Comparison of ENCODE assay signal across 1 cellular context in the genomic region with DNA sequence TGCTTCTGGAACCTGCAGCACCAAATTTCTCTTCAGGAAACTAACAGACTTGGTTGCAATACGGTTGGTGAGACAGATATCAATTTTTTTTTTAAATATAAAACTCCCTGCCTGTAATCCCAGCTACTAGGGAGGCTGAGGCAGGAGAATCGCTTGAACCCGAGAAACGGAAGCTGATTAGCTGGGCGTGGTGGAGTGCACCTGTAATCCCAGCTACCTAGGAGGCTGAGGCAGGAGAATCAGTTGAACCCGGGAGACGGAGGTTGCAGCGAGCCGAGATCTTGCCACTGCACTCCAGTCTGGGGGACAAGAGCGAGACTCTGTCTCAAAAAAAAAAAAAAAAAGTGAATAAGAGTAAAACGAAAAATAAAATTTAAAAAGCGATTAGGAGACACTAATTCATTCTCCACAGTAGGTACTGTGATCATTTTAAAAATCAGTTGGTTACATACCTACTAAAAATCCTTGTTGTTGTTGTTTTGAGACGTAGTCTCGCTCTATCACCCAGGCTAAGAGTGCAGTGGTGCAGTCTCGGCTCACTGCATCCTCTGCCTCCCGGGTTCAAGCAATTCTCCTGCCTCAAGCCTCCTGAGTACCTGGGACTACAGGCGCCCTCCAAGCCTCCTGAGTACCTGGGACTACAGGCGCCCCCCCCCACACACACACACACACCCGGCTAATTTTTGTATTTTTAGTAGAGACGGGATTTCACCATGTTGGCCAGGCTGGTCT.
A peak's percentile ranks its signal among the peaks of the same experiment; 100 is the strongest.
TF ChIP-seq lines count a peak whose summit lies in the region.

No MANE protein-coding gene starts in this region.

TF ChIP-seq in K562, 482 proteins besides CTCF, POLR2A, EP300 and RAD21:
- TF ChIP-seq, protein P1, sequence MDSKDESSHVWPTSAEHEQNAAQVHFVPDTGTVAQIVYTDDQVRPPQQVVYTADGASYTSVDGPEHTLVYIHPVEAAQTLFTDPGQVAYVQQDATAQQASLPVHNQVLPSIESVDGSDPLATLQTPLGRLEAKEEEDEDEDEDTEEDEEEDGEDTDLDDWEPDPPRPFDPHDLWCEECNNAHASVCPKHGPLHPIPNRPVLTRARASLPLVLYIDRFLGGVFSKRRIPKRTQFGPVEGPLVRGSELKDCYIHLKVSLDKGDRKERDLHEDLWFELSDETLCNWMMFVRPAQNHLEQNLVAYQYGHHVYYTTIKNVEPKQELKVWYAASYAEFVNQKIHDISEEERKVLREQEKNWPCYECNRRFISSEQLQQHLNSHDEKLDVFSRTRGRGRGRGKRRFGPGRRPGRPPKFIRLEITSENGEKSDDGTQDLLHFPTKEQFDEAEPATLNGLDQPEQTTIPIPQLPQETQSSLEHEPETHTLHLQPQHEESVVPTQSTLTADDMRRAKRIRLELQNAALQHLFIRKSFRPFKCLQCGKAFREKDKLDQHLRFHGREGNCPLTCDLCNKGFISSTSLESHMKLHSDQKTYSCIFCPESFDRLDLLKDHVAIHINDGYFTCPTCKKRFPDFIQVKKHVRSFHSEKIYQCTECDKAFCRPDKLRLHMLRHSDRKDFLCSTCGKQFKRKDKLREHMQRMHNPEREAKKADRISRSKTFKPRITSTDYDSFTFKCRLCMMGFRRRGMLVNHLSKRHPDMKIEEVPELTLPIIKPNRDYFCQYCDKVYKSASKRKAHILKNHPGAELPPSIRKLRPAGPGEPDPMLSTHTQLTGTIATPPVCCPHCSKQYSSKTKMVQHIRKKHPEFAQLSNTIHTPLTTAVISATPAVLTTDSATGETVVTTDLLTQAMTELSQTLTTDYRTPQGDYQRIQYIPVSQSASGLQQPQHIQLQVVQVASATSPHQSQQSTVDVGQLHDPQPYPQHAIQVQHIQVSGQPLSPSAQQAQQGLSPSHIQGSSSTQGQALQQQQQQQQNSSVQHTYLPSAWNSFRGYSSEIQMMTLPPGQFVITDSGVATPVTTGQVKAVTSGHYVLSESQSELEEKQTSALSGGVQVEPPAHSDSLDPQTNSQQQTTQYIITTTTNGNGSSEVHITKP (IDR thresholded peaks at IDR 0.05; ENCODE audit: partially characterized antibody): peak; percentile 91
- no peak for TF ChIP-seq BDP1 (IDR thresholded peaks at IDR 0.05; ENCODE audit: insufficient read depth, insufficient read length)
- TF ChIP-seq ZNF740 (CRISPR knock-in tag; IDR thresholded peaks at IDR 0.05): 0 out of 2 replicates have a peak, but pooled peaks have one; percentile 21
- TF ChIP-seq ZNF740 (tag; IDR thresholded peaks at IDR 0.05): no peak
- no peak for TF ChIP-seq NR2F6 (CRISPR knock-in tag; IDR thresholded peaks at IDR 0.05)
- peak; percentile 24; the same call in 1 of the 2 replicates for TF ChIP-seq ZNF175 (CRISPR knock-in tag; IDR thresholded peaks at IDR 0.05; ENCODE audit: low read depth)
- TF ChIP-seq ADNP (tag; IDR thresholded peaks at IDR 0.05): 0 out of 2 replicates have a peak, but pooled peaks have one; percentile 41
- TF ChIP-seq, protein P2, sequence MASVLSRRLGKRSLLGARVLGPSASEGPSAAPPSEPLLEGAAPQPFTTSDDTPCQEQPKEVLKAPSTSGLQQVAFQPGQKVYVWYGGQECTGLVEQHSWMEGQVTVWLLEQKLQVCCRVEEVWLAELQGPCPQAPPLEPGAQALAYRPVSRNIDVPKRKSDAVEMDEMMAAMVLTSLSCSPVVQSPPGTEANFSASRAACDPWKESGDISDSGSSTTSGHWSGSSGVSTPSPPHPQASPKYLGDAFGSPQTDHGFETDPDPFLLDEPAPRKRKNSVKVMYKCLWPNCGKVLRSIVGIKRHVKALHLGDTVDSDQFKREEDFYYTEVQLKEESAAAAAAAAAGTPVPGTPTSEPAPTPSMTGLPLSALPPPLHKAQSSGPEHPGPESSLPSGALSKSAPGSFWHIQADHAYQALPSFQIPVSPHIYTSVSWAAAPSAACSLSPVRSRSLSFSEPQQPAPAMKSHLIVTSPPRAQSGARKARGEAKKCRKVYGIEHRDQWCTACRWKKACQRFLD (CRISPR knock-in tag; IDR thresholded peaks at IDR 0.05): 0 out of 2 replicates have a peak, but pooled peaks have one; percentile 30
- TF ChIP-seq DEAF1 (CRISPR knock-in tag; IDR thresholded peaks at IDR 0.05): 0 out of 2 replicates have a peak, but pooled peaks have one; percentile 11
- TF ChIP-seq NFXL1 (CRISPR knock-in tag; IDR thresholded peaks at IDR 0.05): no peak
